In genomic region chr6:31651602-31652191, GRCh38 we compare ENCODE assay signal across 8 cellular contexts. TPM values are rescaled to one million over a fixed set of nuclear protein-coding genes. Genes with fewer than 3 reads are reported as not detected.
DNase-seq lines count a peak whose midpoint lies in the region; ATAC-seq and TF ChIP-seq lines count a peak whose summit lies in the region.

No MANE protein-coding gene starts in this region.

- peak overlapping the region; percentile 98 for H3K27ac ChIP-seq in BLaER1

- H3K4me3 ChIP-seq in BLaER1: peak overlapping the region; percentile 78

- H3K27ac Mint-ChIP-seq in activated T-helper 1 cell treated with anti-CD3 and anti-CD28 coated beads, Interleukin-12 subunit alpha, Interleukin-12 subunit beta, Interleukin-2, Interleukin-4 antibody, amounts not matched to agents 30 ng/mL and 10 ng/mL and 1 ng/mL, durations not matched to agents 14 hours and 24 hours and 36 hours: peak overlapping the region; percentile 100

- H3K4me1 Mint-ChIP-seq in activated T-helper 1 cell treated with anti-CD3 and anti-CD28 coated beads, Interleukin-12 subunit alpha, Interleukin-12 subunit beta, Interleukin-2, Interleukin-4 antibody, amounts not matched to agents 30 ng/mL and 10 ng/mL and 1 ng/mL, durations not matched to agents 14 hours and 24 hours and 36 hours (ENCODE audit: low read depth): peaks cover 37% of the 10 kb centered on the region

- peak overlapping the region; percentile 93 for H3K9ac ChIP-seq in BLaER1

- H3K9me3 Mint-ChIP-seq in activated T-helper 1 cell treated with anti-CD3 and anti-CD28 coated beads, Interleukin-12 subunit alpha, Interleukin-12 subunit beta, Interleukin-2, Interleukin-4 antibody, amounts not matched to agents 30 ng/mL and 10 ng/mL and 1 ng/mL, durations not matched to agents 14 hours and 24 hours and 36 hours: no peaks in the 10 kb centered on the region

- no peak for TF ChIP-seq POLR2A in GM18505 (IDR thresholded peaks at IDR 0.05; ENCODE audit: borderline replicate concordance, extremely low read depth, insufficient read depth, insufficient read length)

- peaks cover 66% of the 10 kb centered on the region for H3K36me3 ChIP-seq in BLaER1

- DNase-seq in NCI-H2171 (lab: John Stamatoyannopoulos, UW): peak; percentile 61
- DNase-seq in activated T-helper 1 cell treated with anti-CD3 and anti-CD28 coated beads, Interleukin-12 subunit alpha, Interleukin-12 subunit beta, Interleukin-2, Interleukin-4 antibody, amounts not matched to agents 30 ng/mL and 10 ng/mL and 1 ng/mL, durations not matched to agents 14 hours and 24 hours and 36 hours (ENCODE audit: low spot score): no peak
- DNase-seq in glomerular visceral epithelial cell (ENCODE audit: extremely low spot score): peak; percentile 78
- peak; percentile 64 for DNase-seq in occipital lobe (lab: John Stamatoyannopoulos, UW)
- DNase-seq in putamen (ENCODE audit: low spot score): no peak

- intact Hi-C loops in activated T-helper 1 cell treated with anti-CD3 and anti-CD28 coated beads, Interleukin-12 subunit alpha, Interleukin-12 subunit beta, Interleukin-2, Interleukin-4 antibody, amounts not matched to agents 30 ng/mL and 10 ng/mL and 1 ng/mL, durations not matched to agents 14 hours and 24 hours and 36 hours (cut with micrococcal nuclease): loop anchor here (1.0 to 5.0 kb wide), 15 partner anchors 9 to 1191 kb away; partner anchors contain the start of genes ABHD16A, C6orf47, DDX39B and HSPA1B

- ATAC-seq in GM18505 (IDR thresholded peaks at IDR 0.05; ENCODE audit: unreplicated experiment): peak; percentile 36
- peak; percentile 27 for ATAC-seq in HG02943 (IDR thresholded peaks at IDR 0.05; ENCODE audit: low read depth, unreplicated experiment)

- peak overlapping the region; percentile 93 for H3K4me3 Mint-ChIP-seq in activated T-helper 1 cell treated with anti-CD3 and anti-CD28 coated beads, Interleukin-12 subunit alpha, Interleukin-12 subunit beta, Interleukin-2, Interleukin-4 antibody, amounts not matched to agents 30 ng/mL and 10 ng/mL and 1 ng/mL, durations not matched to agents 14 hours and 24 hours and 36 hours

- peaks cover 42% of the 10 kb centered on the region for H3K36me3 Mint-ChIP-seq in activated T-helper 1 cell treated with anti-CD3 and anti-CD28 coated beads, Interleukin-12 subunit alpha, Interleukin-12 subunit beta, Interleukin-2, Interleukin-4 antibody, amounts not matched to agents 30 ng/mL and 10 ng/mL and 1 ng/mL, durations not matched to agents 14 hours and 24 hours and 36 hours (ENCODE audit: low read depth)

- H3K27me3 Mint-ChIP-seq in activated T-helper 1 cell treated with anti-CD3 and anti-CD28 coated beads, Interleukin-12 subunit alpha, Interleukin-12 subunit beta, Interleukin-2, Interleukin-4 antibody, amounts not matched to agents 30 ng/mL and 10 ng/mL and 1 ng/mL, durations not matched to agents 14 hours and 24 hours and 36 hours (ENCODE audit: insufficient read depth): no peaks in the 10 kb centered on the region

- peaks cover 33% of the 10 kb centered on the region; the same call in 1 of the 2 replicates for H4K20me1 ChIP-seq in BLaER1

- H3K9me3 ChIP-seq in BLaER1: no peaks in the 10 kb centered on the region

- H3K27me3 ChIP-seq in BLaER1: no peaks in the 10 kb centered on the region

- H3K4me2 ChIP-seq in BLaER1: peak overlapping the region; percentile 87

- peaks cover 42% of the 10 kb centered on the region for H3K4me1 ChIP-seq in BLaER1

RNA-seq across cellular contexts. Expression of gene BAG6, which starts 0.8 kb away (rescaled TPM):
- 319 and 323 TPM in 2 replicates for total RNA-seq in activated T-helper 1 cell treated with anti-CD3 and anti-CD28 coated beads, Interleukin-12 subunit alpha, Interleukin-12 subunit beta, Interleukin-2, Interleukin-4 antibody, amounts not matched to agents 30 ng/mL and 10 ng/mL and 1 ng/mL, durations not matched to agents 14 hours and 24 hours and 36 hours
- 118 TPM for total RNA-seq in occipital lobe

RNA-seq across cellular contexts. Expression of gene APOM, which starts 4.0 kb away (rescaled TPM):
- total RNA-seq in activated T-helper 1 cell treated with anti-CD3 and anti-CD28 coated beads, Interleukin-12 subunit alpha, Interleukin-12 subunit beta, Interleukin-2, Interleukin-4 antibody, amounts not matched to agents 30 ng/mL and 10 ng/mL and 1 ng/mL, durations not matched to agents 14 hours and 24 hours and 36 hours: 1.8 and 3.7 TPM in 2 replicates
- total RNA-seq in occipital lobe: not detected

RNA-seq across cellular contexts. Expression of gene C6orf47, which starts 8.9 kb away (rescaled TPM):
- 18.1 and 19.1 TPM in 2 replicates for total RNA-seq in activated T-helper 1 cell treated with anti-CD3 and anti-CD28 coated beads, Interleukin-12 subunit alpha, Interleukin-12 subunit beta, Interleukin-2, Interleukin-4 antibody, amounts not matched to agents 30 ng/mL and 10 ng/mL and 1 ng/mL, durations not matched to agents 14 hours and 24 hours and 36 hours
- 16.2 TPM for total RNA-seq in occipital lobe

RNA-seq across cellular contexts. Expression of gene GPANK1, which starts 13.1 kb away (rescaled TPM):
- total RNA-seq in activated T-helper 1 cell treated with anti-CD3 and anti-CD28 coated beads, Interleukin-12 subunit alpha, Interleukin-12 subunit beta, Interleukin-2, Interleukin-4 antibody, amounts not matched to agents 30 ng/mL and 10 ng/mL and 1 ng/mL, durations not matched to agents 14 hours and 24 hours and 36 hours: 34.8 and 37.2 TPM in 2 replicates
- 9.8 TPM for total RNA-seq in occipital lobe

RNA-seq across cellular contexts. Expression of gene CSNK2B, which starts 14.2 kb away (rescaled TPM):
- total RNA-seq in activated T-helper 1 cell treated with anti-CD3 and anti-CD28 coated beads, Interleukin-12 subunit alpha, Interleukin-12 subunit beta, Interleukin-2, Interleukin-4 antibody, amounts not matched to agents 30 ng/mL and 10 ng/mL and 1 ng/mL, durations not matched to agents 14 hours and 24 hours and 36 hours: 302 and 308 TPM in 2 replicates
- total RNA-seq in occipital lobe: 69.9 TPM

Comparison
In these comparisons a context has a peak if more than half of its experiments do, and no peak if none do; other contexts are left out.
1. DNase-seq: peak in NCI-H2171 (single experiment), glomerular visceral epithelial cell (single experiment) and occipital lobe (single experiment); none in activated T-helper 1 cell treated with anti-CD3 and anti-CD28 coated beads, Interleukin-12 subunit alpha, Interleukin-12 subunit beta, Interleukin-2, Interleukin-4 antibody, amounts not matched to agents 30 ng/mL and 10 ng/mL and 1 ng/mL, durations not matched to agents 14 hours and 24 hours and 36 hours (single experiment) and putamen (single experiment).